20 cellular contexts compared by ENCODE assay signal in the genomic region with DNA sequence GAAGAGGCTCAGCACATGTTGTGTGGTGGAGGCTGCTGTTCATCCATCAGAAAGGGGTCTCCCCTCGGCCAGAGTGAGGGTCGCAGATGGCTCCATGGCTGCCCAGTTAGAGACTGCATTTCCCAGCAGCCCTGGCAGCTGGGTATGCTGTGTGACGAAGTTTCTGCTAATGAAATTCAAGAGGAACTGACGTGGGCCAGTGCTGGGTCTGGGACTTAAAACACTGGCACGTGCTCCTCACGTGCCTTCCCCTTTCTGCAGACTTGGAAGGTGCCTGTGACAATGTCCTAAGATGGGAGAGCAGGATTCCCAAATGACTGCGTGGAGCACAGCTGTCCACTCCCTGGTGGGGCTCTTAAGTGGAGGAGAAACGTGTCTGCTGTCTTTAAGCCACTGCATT.
DNase-seq lines count a peak whose midpoint lies in the region; ATAC-seq, FAIRE-seq and TF ChIP-seq lines count a peak whose summit lies in the region.
"Had no signal": no experiment of that assay in that cellular context is flagged by ENCODE, and none has a peak within 500 bp of the region (broad histone marks: within the 10 kb centered on the region; RNA-seq: fewer than 3 reads in every experiment).

No MANE protein-coding gene starts in this region.

- H4K20me1 ChIP-seq in GM12878 (ENCODE audit: control insufficient read depth, insufficient read depth): no peaks in the 10 kb centered on the region

- H3K27ac ChIP-seq in GM12878 (ENCODE audit: control insufficient read depth, insufficient read depth) (no peak overlapping the region), WERI-Rb-1 (no peak overlapping the region), spleen (no peak overlapping the region)
- H3K27ac ChIP-seq: left lung, suprapubic skin had no signal

- no peaks in the 10 kb centered on the region for H3K79me2 ChIP-seq in GM12878 (ENCODE audit: control insufficient read depth, insufficient read depth, low read length)

- SMC1A ChIA-PET in GM12878 (lab: Charles Lee; ENCODE audit: uncharacterized antibody, unreplicated experiment): no interaction called here

- POLR2A ChIA-PET in GM12878 (lab: Charles Lee): no interaction called here

- no peak for TF ChIP-seq CTCF in NB4 (IDR thresholded peaks at IDR 0.05; ENCODE audit: low read depth, low read length)
- TF ChIP-seq CTCF in GM12878 (IDR thresholded peaks at IDR 0.05 in 2 of 3, conservative IDR thresholded peaks at IDR 0.05 in 1 of 3; ENCODE audit: control insufficient read depth in 2 of 3, extremely low read depth in 1 of 3, insufficient read depth in 1 of 3, low read depth in 3 of 3, low read length in 3 of 3): no peak
- no peak for TF ChIP-seq CTCF in WERI-Rb-1 (IDR thresholded peaks at IDR 0.05; ENCODE audit: low read depth, low read length)
- TF ChIP-seq CTCF in spleen (IDR thresholded peaks at IDR 0.05 in 8 of 11, conservative IDR thresholded peaks at IDR 0.05 in 3 of 11): no peak

- H3K36me3 ChIP-seq in GM12878 (ENCODE audit: control insufficient read depth in 2 of 2, insufficient read depth in 2 of 2, low read length in 1 of 2) (no peaks in the 10 kb centered on the region; a peak in 2 of 4 replicates), WERI-Rb-1 (peaks cover 7% of the 10 kb centered on the region), spleen (peaks cover 0 to 8% (median 1%) of the 10 kb centered on the region in 6 donors)

- ATAC-seq in GM12878 (no peak), memory B cell (ENCODE audit: low read depth) (no peak), HG03460 (IDR thresholded peaks at IDR 0.05; ENCODE audit: unreplicated experiment) (no peak)
- ATAC-seq: left lung had no signal

- DNase-seq in CD1c-positive myeloid dendritic cell (ENCODE audit: extremely low spot score) (peak; percentile 43), NB4 (ENCODE audit: low read depth) (peak; percentile 51), GM12878 (ENCODE audit: low read depth, low spot score) (no peak), memory B cell (ENCODE audit: low spot score in 2 of 2) (no peak), WERI-Rb-1 (no peak), dedifferentiated amniotic fluid mesenchymal stem cell (ENCODE audit: extremely low spot score) (no peak), spleen (no peak)
- DNase-seq: activated CD4-positive, alpha-beta T cell treated with anti-CD3 and anti-CD28 coated beads for 48 hours; activated naive CD4-positive, alpha-beta T cell; Caco-2; NCI-H1417 treated with DMSO at 0.1 percent for 48 hours; SIG-M5; stimulated activated CD4-positive, alpha-beta T cell treated with anti-CD3 and anti-CD28 coated beads, Interleukin-2, amount 100 ng/mL, for 48 hours had no signal

- H3K4me3 Mint-ChIP-seq in memory B cell: no peak overlapping the region
- H3K4me3 Mint-ChIP-seq: T-helper 2 cell treated with Interferon-gamma antibody and Interleukin-4, amounts not matched to agents 5 μg/mL and 100 μg/mL, for 36 hours had no signal

- intact Hi-C loops in GM12878 (cut with micrococcal nuclease; ENCODE audit: unreplicated experiment): no loop called here
- intact Hi-C loops in spleen (cut with DNase I; ENCODE audit: low total_unique reads): no loop called here

- CTCF ChIA-PET in GM12878 (lab: Yijun Ruan, JAX): no interaction called here

- H3K9me3 ChIP-seq in GM12878 (replicated peaks; ENCODE audit: control insufficient read depth, insufficient read depth, low read length) (no peaks in the 10 kb centered on the region), WERI-Rb-1 (ENCODE audit: severe bottlenecking) (no peaks in the 10 kb centered on the region), spleen (no peaks in the 10 kb centered on the region)
- H3K9me3 ChIP-seq: Caco-2, left lung, suprapubic skin had no signal

- peak overlapping the region; percentile 10 for H3K27ac Mint-ChIP-seq in memory B cell
- H3K27ac Mint-ChIP-seq: T-helper 2 cell treated with Interferon-gamma antibody and Interleukin-4, amounts not matched to agents 5 μg/mL and 100 μg/mL, for 36 hours had no signal

- no peak overlapping the region for H3K4me2 ChIP-seq in GM12878 (ENCODE audit: control insufficient read depth, insufficient read depth)

- H3K4me3 ChIP-seq in NB4 (ENCODE audit: low read depth, low read length) (no peak overlapping the region), GM12878 (no peak overlapping the region), WERI-Rb-1 (ENCODE audit: low read depth, low read length) (no peak overlapping the region), spleen (no peak overlapping the region)
- H3K4me3 ChIP-seq: left lung, suprapubic skin had no signal

- H3K27me3 ChIP-seq in GM12878 (replicated peaks in 1 of 2; ENCODE audit: control insufficient read depth in 2 of 2, insufficient read depth in 2 of 2, low read length in 1 of 2) (no peaks in the 10 kb centered on the region), WERI-Rb-1 (ENCODE audit: insufficient read depth, low read depth, severe bottlenecking) (no peaks in the 10 kb centered on the region), spleen (replicated peaks in 1 of 7) (no peaks in the 10 kb centered on the region)
- H3K27me3 ChIP-seq: left lung, suprapubic skin had no signal

- H3K9me3 Mint-ChIP-seq in memory B cell: no peaks in the 10 kb centered on the region
- H3K9me3 Mint-ChIP-seq: T-helper 2 cell treated with Interferon-gamma antibody and Interleukin-4, amounts not matched to agents 5 μg/mL and 100 μg/mL, for 36 hours had no signal

- TF ChIP-seq RAD21 in GM12878 (IDR thresholded peaks at IDR 0.05; ENCODE audit: insufficient read depth, low read depth, low read length): no peak

- H3K9ac ChIP-seq in GM12878 (ENCODE audit: control insufficient read depth, insufficient read depth, low read length): no peak overlapping the region

- TF ChIP-seq EP300 in GM12878 (IDR thresholded peaks at IDR 0.05; ENCODE audit: borderline replicate concordance in 1 of 2, control insufficient read depth in 1 of 2, low read depth in 2 of 2, low read length in 2 of 2): no peak

- no peak for TF ChIP-seq POLR2A in NB4 (IDR thresholded peaks at IDR 0.05; ENCODE audit: extremely low read depth, insufficient read length)
- TF ChIP-seq POLR2A in GM12878 (IDR thresholded peaks at IDR 0.05; ENCODE audit: low read depth, low read length): no peak
- TF ChIP-seq POLR2A in spleen (IDR thresholded peaks at IDR 0.05): no peak

- no peaks in the 10 kb centered on the region for H3K4me1 ChIP-seq in GM12878 (ENCODE audit: control insufficient read depth, insufficient read depth, low read length)
- peaks cover 0 to 7% (median 0%) of the 10 kb centered on the region in 6 donors for H3K4me1 ChIP-seq in spleen
- H3K4me1 ChIP-seq: Caco-2, left lung had no signal

- 9% methylated on average over 8 of the region's 8 CpGs for WGBS in GM12878 (ENCODE audit: insufficient coverage, insufficient replicate concordance, low lambda C conversion rate, missing lambda C conversion rate)
- 40 to 62% (median 54%) methylated on average over 8 of the region's 8 CpGs for WGBS in spleen, 5 donors

- H2AFZ ChIP-seq in GM12878 (ENCODE audit: control insufficient read depth, low read depth, low read length): no peak overlapping the region

- no peaks in the 10 kb centered on the region for H3K36me3 Mint-ChIP-seq in memory B cell

- H3K27me3 Mint-ChIP-seq in memory B cell: peaks cover 2% of the 10 kb centered on the region

- H3K4me1 Mint-ChIP-seq in memory B cell: peaks cover 4% of the 10 kb centered on the region

- no peak for FAIRE-seq in GM12878 (lab: Jason Lieb, UNC)
- FAIRE-seq: frontal cortex, GM12891, H1 had no signal

- no TSS peak for BruUV-seq in GM12878 (replicated peaks; lab: Mats Ljungman, UMichigan)

- in situ Hi-C loops in GM12878 (cut with MboI): no loop called here

- RAD21 ChIA-PET in GM12878 (lab: Charles Lee; ENCODE audit: unreplicated experiment): no interaction called here

TF ChIP-seq in GM12878, 131 proteins besides CTCF, POLR2A, EP300 and RAD21:
- TF ChIP-seq MEF2A (IDR thresholded peaks at IDR 0.05; ENCODE audit: insufficient read depth, low read depth, low read length) (no peak), BHLHE40 (IDR thresholded peaks at IDR 0.05; ENCODE audit: borderline replicate concordance in 1 of 2, low read depth in 2 of 2, low read length in 1 of 2) (peak; percentile 30 to 70; a peak in 3 of 4 replicates)

Comparison
In these comparisons a context has a peak if more than half of its experiments do, and no peak if none do; other contexts are left out.
1. DNase-seq: peak in CD1c-positive myeloid dendritic cell (single experiment) and NB4 (single experiment); none in GM12878 (single experiment), memory B cell (0 of 2), WERI-Rb-1 (single experiment), dedifferentiated amniotic fluid mesenchymal stem cell (single experiment) and spleen (single experiment).